In the genomic region with DNA sequence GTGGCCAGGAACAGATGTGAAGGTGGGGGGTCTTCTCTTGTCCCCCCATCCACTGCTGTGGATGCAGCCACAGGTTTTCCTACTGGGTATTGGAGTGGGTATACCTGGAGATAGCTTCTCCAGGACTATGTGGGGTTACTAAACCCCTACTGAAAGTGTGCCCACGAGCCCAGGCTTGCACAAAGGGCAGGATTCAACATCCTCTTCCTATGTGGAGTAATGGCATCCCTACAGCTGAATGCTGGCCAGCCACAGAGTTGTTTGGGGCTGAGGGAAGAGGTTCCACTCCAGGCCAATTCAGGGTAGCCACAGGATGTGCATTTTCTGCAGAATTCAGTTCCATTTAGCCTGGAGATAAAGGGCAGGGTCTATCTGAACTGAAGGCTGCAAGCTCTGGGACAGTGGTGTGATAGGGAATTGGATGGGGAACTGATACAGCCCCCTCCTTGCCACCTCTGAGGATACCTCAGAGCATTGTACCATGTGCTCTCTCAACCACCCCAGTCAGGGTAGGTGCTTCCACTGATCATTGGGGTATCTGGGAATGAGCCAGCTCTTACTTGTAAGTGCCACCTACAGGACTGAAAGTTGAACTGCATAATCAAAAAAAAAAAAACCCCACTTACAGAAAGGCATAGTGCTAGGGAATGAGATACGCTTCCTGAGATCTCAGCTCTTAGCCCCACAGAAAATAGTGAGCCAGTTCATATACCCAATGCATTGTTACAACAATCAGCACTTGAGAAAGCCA, we compare ENCODE assay signal across 8 cellular contexts.
DNase-seq lines count a peak whose midpoint lies in the region; ATAC-seq and TF ChIP-seq lines count a peak whose summit lies in the region.

No MANE protein-coding gene starts in this region.

- no peaks in the 10 kb centered on the region for H3K27me3 Mint-ChIP-seq in mesothelial cell of epicardium (ENCODE audit: low read depth)

- intact Hi-C loops in A673 (cut with micrococcal nuclease; ENCODE audit: unreplicated experiment), result loop anchor here (5.0 to 10.0 kb wide), 2 partner anchors 241 to 582 kb away; no protein-coding TSS in a partner anchor

- no peaks in the 10 kb centered on the region for H3K9me3 ChIP-seq in A673 (ENCODE audit: low read depth, low read length, poor library complexity, severe bottlenecking)

- no peak overlapping the region for H3K4me3 Mint-ChIP-seq in mesothelial cell of epicardium

- CTCF ChIA-PET in A673 (lab: Charles Lee), result interaction anchor here (0.6 to 0.7 kb wide), 6 partner anchors 154 to 763 kb away, joined by 3 to 7 read pairs (median 4); no protein-coding TSS in a partner anchor

- no peak for TF ChIP-seq POLR2A in erythroblast (IDR thresholded peaks at IDR 0.05; ENCODE audit: low read length)

- peaks cover 14% of the 10 kb centered on the region for H3K9me3 Mint-ChIP-seq in mesothelial cell of epicardium

- H3K27ac ChIP-seq in A673 (ENCODE audit: low read depth, low read length, poor library complexity, severe bottlenecking), result no peak overlapping the region

- no peaks in the 10 kb centered on the region for H3K4me1 ChIP-seq in A673 (ENCODE audit: insufficient read depth, low read length, poor library complexity, severe bottlenecking)

- DNase-seq in A673 (ENCODE audit: low spot score), result peak; percentile 58
- DNase-seq in NAMALWA (ENCODE audit: low spot score), result peak; percentile 45
- peak; percentile 17 to 29 for DNase-seq in erythroblast (lab: John Stamatoyannopoulos, UW)
- no peak for DNase-seq in NCI-H1092 treated with DMSO at 0.1 percent for 48 hours (lab: John Stamatoyannopoulos, UW)
- DNase-seq in mesothelial cell of epicardium (ENCODE audit: low spot score in 2 of 2, unreplicated experiment in 2 of 2), result no peak
- DNase-seq in activated CD4-positive, alpha-beta T cell treated with anti-CD3 and anti-CD28 coated beads for 1 hour, result no peak

- no peaks in the 10 kb centered on the region for H3K36me3 ChIP-seq in A673 (ENCODE audit: insufficient read depth, low read length, poor library complexity, severe bottlenecking)

- TF ChIP-seq CTCF in A673 (conservative IDR thresholded peaks at IDR 0.05; ENCODE audit: low read depth, low read length), result peak; percentile 63
- TF ChIP-seq CTCF in mesothelial cell of epicardium (IDR thresholded peaks at IDR 0.05; ENCODE audit: unreplicated experiment), result no peak

- peaks cover 11% of the 10 kb centered on the region for H3K4me1 Mint-ChIP-seq in mesothelial cell of epicardium

- peak; percentile 31 for ATAC-seq in GM18519 (IDR thresholded peaks at IDR 0.05; ENCODE audit: low FRiP score, unreplicated experiment)
- no peak for ATAC-seq in GM21447 (IDR thresholded peaks at IDR 0.05; ENCODE audit: unreplicated experiment)

- no peak overlapping the region for H3K4me3 ChIP-seq in A673 (ENCODE audit: low read depth, low read length, poor library complexity, severe bottlenecking)

- no peaks in the 10 kb centered on the region for H3K27me3 ChIP-seq in A673 (replicated peaks; ENCODE audit: insufficient read depth, low read depth, low read length, poor library complexity)

- H3K27ac Mint-ChIP-seq in mesothelial cell of epicardium, result no peak overlapping the region

- POLR2A ChIA-PET in A673 (lab: Charles Lee; ENCODE audit: low non-redundant PET), result interaction anchor here (0.7 kb wide), 1 partner anchor 74 kb away, joined by 8 read pairs; no protein-coding TSS in a partner anchor

- H3K36me3 Mint-ChIP-seq in mesothelial cell of epicardium, result peaks cover 4% of the 10 kb centered on the region

- BruUV-seq in A673 (replicated peaks; lab: Mats Ljungman, UMichigan), result no TSS peak

Comparison
In these comparisons a context has a peak if more than half of its experiments do, and no peak if none do; other contexts are left out.
1. DNase-seq: peak in A673 (single experiment), NAMALWA (single experiment) and erythroblast (2 of 2); none in NCI-H1092 treated with DMSO at 0.1 percent for 48 hours (single experiment), mesothelial cell of epicardium (0 of 2) and activated CD4-positive, alpha-beta T cell treated with anti-CD3 and anti-CD28 coated beads for 1 hour (single experiment).